In genomic region chr18:30280861-30281470, GRCh38 we compare ENCODE assay signal across 8 cellular contexts.
DNase-seq lines count a peak whose midpoint lies in the region; ATAC-seq, FAIRE-seq and TF ChIP-seq lines count a peak whose summit lies in the region.

No MANE protein-coding gene starts in this region.

- peak; percentile 68 for TF ChIP-seq CTCF in AG09309 (IDR thresholded peaks at IDR 0.05; ENCODE audit: control insufficient read depth, insufficient read depth, low read depth, low read length, missing control alignments)
- peak; percentile 47; the same call in 1 of the 2 replicates for TF ChIP-seq CTCF in WI38 (IDR thresholded peaks at IDR 0.05; ENCODE audit: low read depth, low read length)
- TF ChIP-seq CTCF in kidney (IDR thresholded peaks at IDR 0.05; ENCODE audit: borderline replicate concordance, extremely low read depth, insufficient read depth): peak; percentile 30

- H3K27me3 Mint-ChIP-seq in activated naive CD8-positive, alpha-beta T cell treated with anti-CD3 and anti-CD28 coated beads for 36 hours: no peaks in the 10 kb centered on the region

- H3K4me1 ChIP-seq in kidney (ENCODE audit: control insufficient read depth in 1 of 2, insufficient read depth in 1 of 2, low read depth in 1 of 2, low read length in 2 of 2): no peaks in the 10 kb centered on the region
- H3K4me1 ChIP-seq in effector memory CD4-positive, alpha-beta T cell (ENCODE audit: control insufficient read depth, insufficient read depth, low read length, poor library complexity, severe bottlenecking): no peaks in the 10 kb centered on the region

- H3K27me3 ChIP-seq in effector memory CD4-positive, alpha-beta T cell (replicated peaks; ENCODE audit: control insufficient read depth, insufficient read depth, low read length, poor library complexity, severe bottlenecking): no peaks in the 10 kb centered on the region

- DNase-seq in AG09309 (ENCODE audit: low read depth) (peak; percentile 29), NCI-H1417 treated with DMSO at 0.1 percent for 48 hours (lab: John Stamatoyannopoulos, UW) (peak; percentile 30), kidney (no peak)
- no peak for DNase-seq in effector memory CD4-positive, alpha-beta T cell
- DNase-seq in activated naive CD8-positive, alpha-beta T cell treated with anti-CD3 and anti-CD28 coated beads for 36 hours: no peak
- no peak for DNase-seq in activated effector memory CD4-positive, alpha-beta T cell treated with anti-CD3 and anti-CD28 coated beads, Interleukin-2, amount 50 U/mL, for 16 hours

- H3K9me3 Mint-ChIP-seq in activated naive CD8-positive, alpha-beta T cell treated with anti-CD3 and anti-CD28 coated beads for 36 hours: peaks cover 3% of the 10 kb centered on the region

- H3K36me3 ChIP-seq in kidney (ENCODE audit: control insufficient read depth in 1 of 2, insufficient read depth in 2 of 2, low read length in 2 of 2): no peaks in the 10 kb centered on the region
- no peaks in the 10 kb centered on the region for H3K36me3 ChIP-seq in effector memory CD4-positive, alpha-beta T cell (ENCODE audit: control insufficient read depth, insufficient read depth, low read length)

- FAIRE-seq in kidney (lab: Jason Lieb, UNC): no peak

- H3K36me3 Mint-ChIP-seq in activated naive CD8-positive, alpha-beta T cell treated with anti-CD3 and anti-CD28 coated beads for 36 hours: no peaks in the 10 kb centered on the region

- no peak overlapping the region for H3K27ac Mint-ChIP-seq in activated naive CD8-positive, alpha-beta T cell treated with anti-CD3 and anti-CD28 coated beads for 36 hours

- H3K4me3 ChIP-seq in AG09309 (ENCODE audit: control insufficient read depth, low read depth, low read length) (no peak overlapping the region), WI38 (ENCODE audit: low read depth, low read length) (no peak overlapping the region), kidney (ENCODE audit: low read length in 2 of 2) (no peak overlapping the region)
- H3K4me3 ChIP-seq in effector memory CD4-positive, alpha-beta T cell (ENCODE audit: insufficient read depth, low read depth, low read length, poor library complexity, severe bottlenecking): no peak overlapping the region

- H3K9ac ChIP-seq in kidney (ENCODE audit: low read length in 2 of 2): no peak overlapping the region

- H3K4me3 Mint-ChIP-seq in activated naive CD8-positive, alpha-beta T cell treated with anti-CD3 and anti-CD28 coated beads for 36 hours: no peak overlapping the region

- H3K4me1 Mint-ChIP-seq in activated naive CD8-positive, alpha-beta T cell treated with anti-CD3 and anti-CD28 coated beads for 36 hours: no peaks in the 10 kb centered on the region

- H3K9me3 ChIP-seq in kidney (ENCODE audit: control insufficient read depth in 1 of 2, low read length in 2 of 2): no peaks in the 10 kb centered on the region
- H3K9me3 ChIP-seq in effector memory CD4-positive, alpha-beta T cell (ENCODE audit: control insufficient read depth, low read length): no peaks in the 10 kb centered on the region

- no peak for TF ChIP-seq POLR2A in GM18505 (IDR thresholded peaks at IDR 0.05; ENCODE audit: borderline replicate concordance, extremely low read depth, insufficient read depth, insufficient read length)

- intact Hi-C loops in kidney (cut with DNase I): no loop called here

- ATAC-seq in GM18505 (IDR thresholded peaks at IDR 0.05; ENCODE audit: unreplicated experiment): peak; percentile 61

- no peak overlapping the region for H3K27ac ChIP-seq in kidney (ENCODE audit: low read depth in 2 of 2, low read length in 2 of 2)
- no peak overlapping the region for H3K27ac ChIP-seq in effector memory CD4-positive, alpha-beta T cell (ENCODE audit: insufficient read depth, low read length, poor library complexity, severe bottlenecking)

Comparison
In these comparisons a context has a peak if more than half of its experiments do, and no peak if none do; other contexts are left out.
1. DNase-seq: peak in AG09309 (single experiment) and NCI-H1417 treated with DMSO at 0.1 percent for 48 hours (single experiment); none in kidney (single experiment), effector memory CD4-positive, alpha-beta T cell (0 of 3), activated naive CD8-positive, alpha-beta T cell treated with anti-CD3 and anti-CD28 coated beads for 36 hours (single experiment) and activated effector memory CD4-positive, alpha-beta T cell treated with anti-CD3 and anti-CD28 coated beads, Interleukin-2, amount 50 U/mL, for 16 hours (single experiment).
2. Peak in every context shown above with its lines, with median percentiles within 50 percentile points of each other: CTCF ChIP-seq.